In genomic region chr7:53446170-53446569, GRCh38 we compare ENCODE assay signal across 25 cellular contexts.
"Had no signal": no experiment of that assay in that cellular context is flagged by ENCODE, and none has a peak within 500 bp of the region (broad histone marks: within the 10 kb centered on the region; RNA-seq: fewer than 3 reads in every experiment).

No MANE protein-coding gene starts in this region.

- H3K9ac ChIP-seq: neural progenitor cell had no signal

- H3K36me3 ChIP-seq: left ventricle myocardium inferior, neural progenitor cell, ovary, sigmoid colon, spleen, suprapubic skin, thoracic aorta, tibial artery, upper lobe of right lung had no signal

- ATAC-seq: left colon; natural killer cell; right cardiac atrium; stimulated activated effector memory CD8-positive, alpha-beta T cell treated with anti-CD3 and anti-CD28 coated beads, Interleukin-12 subunit alpha, Interleukin-12 subunit beta, amount 100 ng/mL, for 72 hours; upper lobe of right lung had no signal

- H3K9me3 ChIP-seq: left ventricle myocardium inferior, ovary, sigmoid colon, suprapubic skin, thoracic aorta, tibial artery, upper lobe of right lung had no signal

- H3K4me2 ChIP-seq: neural progenitor cell had no signal

- DNase-seq: hippocampal formation; kidney glomerular epithelial cell; left colon; left ventricle myocardium inferior; mesendoderm; naive B cell; natural killer cell; nephron progenitor cell; ovary; retina; right cardiac atrium; sigmoid colon; small intestine; spleen; stimulated activated CD4-positive, alpha-beta T cell treated with anti-CD3 and anti-CD28 coated beads, Interleukin-4, amount 100 ng/mL, for 24 hours; stimulated activated naive CD4-positive, alpha-beta T cell; tibial artery; upper lobe of right lung had no signal

- H2AFZ ChIP-seq: neural progenitor cell had no signal

- H3K4me1 ChIP-seq: left ventricle myocardium inferior, neural progenitor cell, sigmoid colon, spleen, suprapubic skin, tibial artery, upper lobe of right lung had no signal

- H3K27me3 ChIP-seq: neural progenitor cell, ovary, sigmoid colon, spleen, suprapubic skin, tibial artery, upper lobe of right lung had no signal

- H3K4me3 ChIP-seq: left ventricle myocardium inferior, lung, neural progenitor cell, ovary, sigmoid colon, spleen, suprapubic skin, thoracic aorta, tibial artery, upper lobe of right lung had no signal

- H3K27ac ChIP-seq: left ventricle myocardium inferior, neural progenitor cell, sigmoid colon, spleen, suprapubic skin, thoracic aorta, tibial artery, upper lobe of right lung had no signal

- FAIRE-seq: keratinocyte, small intestine, urothelium cell line had no signal
